In the genomic region with DNA sequence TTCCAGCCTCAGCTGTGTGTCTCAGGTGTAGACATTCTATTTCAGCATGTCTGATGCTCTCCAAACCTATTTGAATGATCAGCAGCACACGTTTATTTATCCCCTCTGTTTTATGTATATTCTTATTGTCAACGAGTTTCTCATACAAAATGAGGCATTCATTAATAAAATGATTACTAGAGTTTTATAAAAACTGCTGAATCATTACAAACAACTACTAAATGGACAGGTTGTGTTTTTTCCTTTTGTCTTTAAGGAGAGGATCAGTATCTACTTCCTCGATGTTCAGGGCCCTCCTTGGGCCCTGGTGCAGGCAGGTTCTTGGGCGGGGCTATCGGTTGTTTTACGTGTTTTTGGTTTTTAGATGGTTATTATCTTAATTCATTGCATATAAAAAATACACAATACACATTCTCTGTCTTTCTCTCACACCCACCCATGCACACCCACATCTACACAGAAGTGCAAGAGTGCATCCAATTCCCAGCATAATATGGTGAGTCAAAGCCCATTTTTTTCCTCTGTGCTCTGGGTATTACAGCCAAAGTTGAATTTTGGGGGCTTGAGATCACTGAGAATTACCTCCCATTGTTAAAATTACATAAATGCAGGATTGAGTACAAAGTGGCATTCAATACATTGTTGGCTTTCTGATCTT, we compare ENCODE assay signal across 16 cellular contexts. TPM values are rescaled to one million over a fixed set of nuclear protein-coding genes. Genes with fewer than 3 reads are reported as not detected.
DNase-seq lines count a peak whose midpoint lies in the region; ATAC-seq and TF ChIP-seq lines count a peak whose summit lies in the region.
"Had no signal": no experiment of that assay in that cellular context is flagged by ENCODE, and none has a peak within 500 bp of the region (broad histone marks: within the 10 kb centered on the region; RNA-seq: fewer than 3 reads in every experiment).

No MANE protein-coding gene starts in this region.

- 75 to 88% methylated on average over 6 of the region's 6 CpGs for WGBS in transverse colon (ENCODE audit: low coverage in 1 of 2), 2 donors

- no peak overlapping the region for H3K27ac ChIP-seq in CD4-positive, alpha-beta memory T cell (ENCODE audit: low read depth, low read length)
- no peak overlapping the region for H3K27ac ChIP-seq in naive thymus-derived CD4-positive, alpha-beta T cell (ENCODE audit: low read depth, low read length)
- no peak overlapping the region for H3K27ac ChIP-seq in transverse colon

- no peaks in the 10 kb centered on the region for H3K27me3 ChIP-seq in CD4-positive, alpha-beta memory T cell (ENCODE audit: insufficient read depth, low read length)
- H3K27me3 ChIP-seq in naive thymus-derived CD4-positive, alpha-beta T cell (ENCODE audit: control insufficient read depth in 2 of 2, insufficient read depth in 2 of 2, low read length in 2 of 2) = no peaks in the 10 kb centered on the region
- no peaks in the 10 kb centered on the region for H3K27me3 ChIP-seq in transverse colon

- H3K9me3 Mint-ChIP-seq in activated T-cell treated with anti-CD3 and anti-CD28 coated beads, Interleukin-2, amount 50 U/mL, for 72 hours = no peaks in the 10 kb centered on the region
- no peaks in the 10 kb centered on the region for H3K9me3 Mint-ChIP-seq in CD4-positive, alpha-beta memory T cell
- no peaks in the 10 kb centered on the region for H3K9me3 Mint-ChIP-seq in activated CD4-positive, alpha-beta memory T cell treated with anti-CD3 and anti-CD28 coated beads for 36 hours
- no peaks in the 10 kb centered on the region for H3K9me3 Mint-ChIP-seq in naive thymus-derived CD4-positive, alpha-beta T cell
- H3K9me3 Mint-ChIP-seq: GM23338, IgD-negative memory B cell had no signal

- H3K4me1 Mint-ChIP-seq in activated T-cell treated with anti-CD3 and anti-CD28 coated beads, Interleukin-2, amount 50 U/mL, for 72 hours (ENCODE audit: low read depth) = peaks cover 29% of the 10 kb centered on the region
- peaks cover 19 to 29% (median 26%) of the 10 kb centered on the region in 4 donors for H3K4me1 Mint-ChIP-seq in CD4-positive, alpha-beta memory T cell
- H3K4me1 Mint-ChIP-seq in activated CD4-positive, alpha-beta memory T cell treated with anti-CD3 and anti-CD28 coated beads for 36 hours (ENCODE audit: low read depth) = peaks cover 31% of the 10 kb centered on the region
- peaks cover 18 to 43% (median 22%) of the 10 kb centered on the region in 7 donors for H3K4me1 Mint-ChIP-seq in naive thymus-derived CD4-positive, alpha-beta T cell
- H3K4me1 Mint-ChIP-seq: GM23338 had no signal

- no peak for TF ChIP-seq EP300 in transverse colon (IDR thresholded peaks at IDR 0.05; ENCODE audit: low read depth)

- TF ChIP-seq CTCF in transverse colon (IDR thresholded peaks at IDR 0.05) = no peak

- no peak overlapping the region for H3K4me3 ChIP-seq in CD4-positive, alpha-beta memory T cell (ENCODE audit: low read length in 2 of 2)
- H3K4me3 ChIP-seq in naive thymus-derived CD4-positive, alpha-beta T cell (ENCODE audit: low read length) = no peak overlapping the region
- no peak overlapping the region for H3K4me3 ChIP-seq in transverse colon
- H3K4me3 ChIP-seq: GM23338 had no signal

- H3K27me3 Mint-ChIP-seq in activated T-cell treated with anti-CD3 and anti-CD28 coated beads, Interleukin-2, amount 50 U/mL, for 72 hours (ENCODE audit: low read depth) = no peaks in the 10 kb centered on the region
- no peaks in the 10 kb centered on the region for H3K27me3 Mint-ChIP-seq in CD4-positive, alpha-beta memory T cell
- H3K27me3 Mint-ChIP-seq in activated CD4-positive, alpha-beta memory T cell treated with anti-CD3 and anti-CD28 coated beads for 36 hours = no peaks in the 10 kb centered on the region
- no peaks in the 10 kb centered on the region for H3K27me3 Mint-ChIP-seq in naive thymus-derived CD4-positive, alpha-beta T cell
- H3K27me3 Mint-ChIP-seq: B cell, IgD-negative memory B cell had no signal

- no peak for TF ChIP-seq POLR2A in transverse colon (IDR thresholded peaks at IDR 0.05)

- ATAC-seq in activated T-cell treated with anti-CD3 and anti-CD28 coated beads, Interleukin-2, amount 50 U/mL, for 72 hours (replicated peaks in 1 of 2) = no peak
- ATAC-seq in naive thymus-derived CD4-positive, alpha-beta T cell = no peak
- no peak for ATAC-seq in left colon
- ATAC-seq: GM23338 had no signal

- no peaks in the 10 kb centered on the region for H3K9me3 ChIP-seq in CD4-positive, alpha-beta memory T cell (ENCODE audit: control insufficient read depth in 1 of 2, low read length in 2 of 2)
- H3K9me3 ChIP-seq in naive thymus-derived CD4-positive, alpha-beta T cell (ENCODE audit: control insufficient read depth in 2 of 3, low read length in 3 of 3) = no peaks in the 10 kb centered on the region
- no peaks in the 10 kb centered on the region for H3K9me3 ChIP-seq in transverse colon

- H3K4me1 ChIP-seq in CD4-positive, alpha-beta memory T cell (ENCODE audit: insufficient read depth, low read length) = peaks cover 19% of the 10 kb centered on the region
- peaks cover 5 to 7% of the 10 kb centered on the region in 2 donors for H3K4me1 ChIP-seq in naive thymus-derived CD4-positive, alpha-beta T cell (ENCODE audit: control insufficient read depth in 2 of 2, insufficient read depth in 2 of 2, low read length in 2 of 2)
- H3K4me1 ChIP-seq in transverse colon = no peaks in the 10 kb centered on the region

- H3K36me3 Mint-ChIP-seq in activated T-cell treated with anti-CD3 and anti-CD28 coated beads, Interleukin-2, amount 50 U/mL, for 72 hours (ENCODE audit: insufficient read depth in 2 of 2) = peaks cover 16 to 40% of the 10 kb centered on the region in 2 donors
- peaks cover 65 to 78% of the 10 kb centered on the region in 2 donors for H3K36me3 Mint-ChIP-seq in CD4-positive, alpha-beta memory T cell
- peaks cover 55% of the 10 kb centered on the region for H3K36me3 Mint-ChIP-seq in activated CD4-positive, alpha-beta memory T cell treated with anti-CD3 and anti-CD28 coated beads for 36 hours
- H3K36me3 Mint-ChIP-seq in naive thymus-derived CD4-positive, alpha-beta T cell = peaks cover 31 to 71% (median 44%) of the 10 kb centered on the region in 5 donors

- in situ Hi-C loops in transverse colon (cut with MboI; ENCODE audit: low pct_ligation_motif_present in 1 of 4, low pct_unique_long_range_greater_than_20kb in 1 of 4, low sequenced_read_pairs in 3 of 4) = loop anchor here in 1 of 4 donors (25.0 kb wide), 1 partner anchor 308 kb away; the partner anchor contains the start of gene E2F6

- intact Hi-C loops in CD4-positive, alpha-beta memory T cell (cut with micrococcal nuclease) = no loop called here
- intact Hi-C loops in activated CD4-positive, alpha-beta memory T cell treated with anti-CD3 and anti-CD28 coated beads for 36 hours (cut with micrococcal nuclease) = no loop called here
- intact Hi-C loops in naive thymus-derived CD4-positive, alpha-beta T cell (cut with micrococcal nuclease) = loop anchor here (10.0 kb wide), 3 partner anchors 186 to 636 kb away; partner anchors contain the start of gene ROCK2 (in 1 of the 2)
- intact Hi-C loops in left colon (cut with DNase I, micrococcal nuclease) (no loop called here), transverse colon (cut with DNase I; ENCODE audit: low total_unique reads) (no loop called here)

- POLR2A ChIA-PET in CD4-positive, alpha-beta memory T cell (lab: Charles Lee; ENCODE audit: partially characterized antibody) = interaction anchor here (1.0 to 1.3 kb wide), 2 partner anchors 19 to 26 kb away, joined by 3 to 5 read pairs; no protein-coding TSS in a partner anchor
- POLR2A ChIA-PET in activated CD4-positive, alpha-beta memory T cell treated with anti-CD3 and anti-CD28 coated beads for 36 hours (lab: Charles Lee) = interaction anchor here (1.2 to 1.6 kb wide), 2 partner anchors 13 to 17 kb away, joined by 4 to 5 read pairs; no protein-coding TSS in a partner anchor
- POLR2A ChIA-PET in naive thymus-derived CD4-positive, alpha-beta T cell (lab: Charles Lee) = interaction anchor here (0.9 kb wide), 1 partner anchor 13 kb away, joined by 4 read pairs; no protein-coding TSS in a partner anchor

- no peak for DNase-seq in activated T-cell treated with anti-CD3 and anti-CD28 coated beads, Interleukin-2, amount 50 U/mL, for 72 hours
- DNase-seq in activated T-cell treated with anti-CD3 and anti-CD28 coated beads, Interleukin-2, amount 50 U/mL, for 48 hours = no peak
- DNase-seq in CD4-positive, alpha-beta memory T cell = no peak
- DNase-seq in activated CD4-positive, alpha-beta memory T cell treated with anti-CD3 and anti-CD28 coated beads for 36 hours = no peak
- DNase-seq in naive thymus-derived CD4-positive, alpha-beta T cell = no peak
- DNase-seq in left colon (no peak), transverse colon (no peak), OCI-M2 (lab: John Stamatoyannopoulos, UW; ENCODE audit: unreplicated experiment) (no peak)
- DNase-seq: ACHN, GF-D8, NCI-H1436, NCI-H2081, NCI-H524 had no signal

- peaks cover 60% of the 10 kb centered on the region for H3K36me3 ChIP-seq in CD4-positive, alpha-beta memory T cell (ENCODE audit: insufficient read depth, low read length)
- peaks cover 20 to 81% (median 23%) of the 10 kb centered on the region in 3 experiments for H3K36me3 ChIP-seq in naive thymus-derived CD4-positive, alpha-beta T cell (ENCODE audit: control insufficient read depth in 2 of 3, insufficient read depth in 3 of 3, low read length in 3 of 3)
- peaks cover 0 to 50% (median 8%) of the 10 kb centered on the region in 4 donors for H3K36me3 ChIP-seq in transverse colon

- H3K27ac Mint-ChIP-seq in activated T-cell treated with anti-CD3 and anti-CD28 coated beads, Interleukin-2, amount 50 U/mL, for 72 hours = peak overlapping the region; percentile 82
- H3K27ac Mint-ChIP-seq in CD4-positive, alpha-beta memory T cell = peak overlapping the region in 5 of 7 donors; percentile 2 to 88 (median 68)
- peak overlapping the region; percentile 14 for H3K27ac Mint-ChIP-seq in activated CD4-positive, alpha-beta memory T cell treated with anti-CD3 and anti-CD28 coated beads for 36 hours
- H3K27ac Mint-ChIP-seq in naive thymus-derived CD4-positive, alpha-beta T cell = peak overlapping the region in 7 of 9 donors; percentile 2 to 79 (median 48)
- H3K27ac Mint-ChIP-seq: B cell, GM23338, IgD-negative memory B cell had no signal

- CTCF ChIA-PET in CD4-positive, alpha-beta memory T cell (lab: Charles Lee; ENCODE audit: partially characterized antibody) = interaction anchor here (1.3 to 1.5 kb wide), 2 partner anchors 9 to 78 kb away, joined by 3 to 10 read pairs; no protein-coding TSS in a partner anchor
- CTCF ChIA-PET in activated CD4-positive, alpha-beta memory T cell treated with anti-CD3 and anti-CD28 coated beads for 36 hours (lab: Charles Lee) = interaction anchor here (0.6 to 1.4 kb wide), 2 partner anchors 32 to 78 kb away, joined by 3 read pairs; no protein-coding TSS in a partner anchor
- CTCF ChIA-PET in naive thymus-derived CD4-positive, alpha-beta T cell (lab: Charles Lee) = no interaction called here

- H3K4me3 Mint-ChIP-seq in activated T-cell treated with anti-CD3 and anti-CD28 coated beads, Interleukin-2, amount 50 U/mL, for 72 hours = no peak overlapping the region
- no peak overlapping the region for H3K4me3 Mint-ChIP-seq in CD4-positive, alpha-beta memory T cell
- H3K4me3 Mint-ChIP-seq in activated CD4-positive, alpha-beta memory T cell treated with anti-CD3 and anti-CD28 coated beads for 36 hours = no peak overlapping the region
- no peak overlapping the region for H3K4me3 Mint-ChIP-seq in naive thymus-derived CD4-positive, alpha-beta T cell
- H3K4me3 Mint-ChIP-seq: B cell, GM23338, IgD-negative memory B cell had no signal

RNA-seq across cellular contexts. Expression of gene LPIN1, which starts 24.2 kb away (rescaled TPM):
- total RNA-seq in activated T-cell treated with anti-CD3 and anti-CD28 coated beads, Interleukin-2, amount 50 U/mL, for 72 hours = 10 to 100 TPM; 45.4 to 63.2 TPM
- 10 to 100 TPM; 74.3 to 83.9 TPM for total RNA-seq in CD4-positive, alpha-beta memory T cell
- 10 to 100 TPM; 13.3 to 28.7 TPM for polyA plus RNA-seq in CD4-positive, alpha-beta memory T cell
- 10 to 100 TPM; 41.1 to 48.0 TPM for total RNA-seq in activated CD4-positive, alpha-beta memory T cell treated with anti-CD3 and anti-CD28 coated beads for 36 hours
- total RNA-seq in naive thymus-derived CD4-positive, alpha-beta T cell = 10 to 100 TPM; 68.6 to 88.1 (median 76.7) TPM
- 10 to 100 TPM; 25.5 to 26.7 TPM for polyA plus RNA-seq in naive thymus-derived CD4-positive, alpha-beta T cell
- total RNA-seq in left colon = 10 to 100 TPM; 24.4 to 34.9 TPM
- total RNA-seq in transverse colon = 10 to 100 TPM; 19.7 to 62.1 (median 26.6) TPM

Comparison
In these comparisons a context has a peak if more than half of its experiments do, and no peak if none do; other contexts are left out.
1. H3K27ac Mint-ChIP-seq: peak in every context shown above with its lines; median percentile 82 in activated T-cell treated with anti-CD3 and anti-CD28 coated beads, Interleukin-2, amount 50 U/mL, for 72 hours; 68 in CD4-positive, alpha-beta memory T cell; 48 in naive thymus-derived CD4-positive, alpha-beta T cell; 14 in activated CD4-positive, alpha-beta memory T cell treated with anti-CD3 and anti-CD28 coated beads for 36 hours.
2. intact Hi-C loops: an anchor here in naive thymus-derived CD4-positive, alpha-beta T cell (10.0 kb wide); none called in CD4-positive, alpha-beta memory T cell, activated CD4-positive, alpha-beta memory T cell treated with anti-CD3 and anti-CD28 coated beads for 36 hours, left colon and transverse colon.